Comparison of ENCODE assay signal across 30 cellular contexts in genomic region chr4:19478791-19479190, GRCh38.
DNase-seq lines count a peak whose midpoint lies in the region; ATAC-seq and TF ChIP-seq lines count a peak whose summit lies in the region.
"Had no signal": no experiment of that assay in that cellular context is flagged by ENCODE, and none has a peak within 500 bp of the region (broad histone marks: within the 10 kb centered on the region; RNA-seq: fewer than 3 reads in every experiment).

No MANE protein-coding gene starts in this region.

- H3K9ac ChIP-seq in PC-3 (ENCODE audit: low read length) = no peak overlapping the region

- no peak for TF ChIP-seq EP300 in gastroesophageal sphincter (IDR thresholded peaks at IDR 0.05)

- CTCF ChIA-PET in PC-3 (lab: Charles Lee) = no interaction called here

- H3K4me1 ChIP-seq in PC-3 (ENCODE audit: insufficient read depth, low read length) = peaks cover 9% of the 10 kb centered on the region
- H3K4me1 ChIP-seq in osteoblast (ENCODE audit: insufficient read depth, low read length) = peaks cover 10% of the 10 kb centered on the region
- no peaks in the 10 kb centered on the region for H3K4me1 ChIP-seq in gastroesophageal sphincter
- H3K4me1 ChIP-seq: lower lobe of right lung, SJCRH30, tibial artery, vagina had no signal

- no peak overlapping the region for H3K27ac ChIP-seq in PC-3 (ENCODE audit: low read length)
- H3K27ac ChIP-seq in osteoblast (ENCODE audit: low read depth, low read length) = peak overlapping the region; percentile 9
- no peak overlapping the region for H3K27ac ChIP-seq in gastroesophageal sphincter
- H3K27ac ChIP-seq: epithelial cell of prostate, lower lobe of right lung, SJCRH30, tibial artery, vagina had no signal

- H3K4me3 ChIP-seq in PC-3 (ENCODE audit: low read length) = no peak overlapping the region
- no peak overlapping the region for H3K4me3 ChIP-seq in osteoblast (ENCODE audit: insufficient read depth, low read length)
- H3K4me3 ChIP-seq in gastroesophageal sphincter = no peak overlapping the region
- H3K4me3 ChIP-seq: lower lobe of right lung, mucosa of descending colon, SJCRH30, tibial artery, vagina had no signal

- intact Hi-C loops in PC-3 (cut with micrococcal nuclease) = loop anchor here (5.0 kb wide), 1 partner anchor 171 kb away; no protein-coding TSS in a partner anchor
- intact Hi-C loops in left ventricle myocardium superior (cut with micrococcal nuclease) = no loop called here

- ATAC-seq in PC-3 (peak; percentile 81), HG03442 (IDR thresholded peaks at IDR 0.05; ENCODE audit: unreplicated experiment) (no peak), left ventricle myocardium superior (no peak), GM21367 (IDR thresholded peaks at IDR 0.05; ENCODE audit: unreplicated experiment) (no peak), gastroesophageal sphincter (no peak)
- ATAC-seq: activated T-helper 17 cell treated with anti-CD3 and anti-CD28 coated beads, Interleukin-2, amount 50 U/mL, for 72 hours; HepG2; lower lobe of right lung; mucosa of descending colon; natural killer cell treated with Interleukin-12 subunit alpha and Interleukin-12 subunit beta and Interleukin-15 and Interleukin-18, amount 100 ng/mL, for 72 hours had no signal

- POLR2A ChIA-PET in PC-3 (lab: Charles Lee; ENCODE audit: unreplicated experiment) = no interaction called here

- no peaks in the 10 kb centered on the region for H4K20me1 ChIP-seq in PC-3 (ENCODE audit: low read length)
- H4K20me1 ChIP-seq in osteoblast (ENCODE audit: insufficient read depth, low read length) = no peaks in the 10 kb centered on the region

- H3K9me3 ChIP-seq in PC-3 (ENCODE audit: low read length) (no peaks in the 10 kb centered on the region), osteoblast (ENCODE audit: low read depth, low read length) (no peaks in the 10 kb centered on the region), gastroesophageal sphincter (no peaks in the 10 kb centered on the region)
- H3K9me3 ChIP-seq: lower lobe of right lung, mucosa of descending colon, SJCRH30, tibial artery, vagina had no signal

- no peak for TF ChIP-seq POLR2A in gastroesophageal sphincter (IDR thresholded peaks at IDR 0.05)

- WGBS in gastroesophageal sphincter (ENCODE audit: low coverage in 1 of 2), 2 donors = 94 to 96% methylated on average over 2 of the region's 2 CpGs

- no peak overlapping the region for H2AFZ ChIP-seq in PC-3 (ENCODE audit: low read length)
- H2AFZ ChIP-seq in osteoblast (ENCODE audit: low read length) = no peak overlapping the region

- peak overlapping the region; percentile 65 for H3K4me2 ChIP-seq in PC-3 (ENCODE audit: low read length)
- peak overlapping the region; percentile 11 for H3K4me2 ChIP-seq in osteoblast (ENCODE audit: insufficient read depth, low read length)

- DNase-seq in AG20443 (ENCODE audit: low spot score) = peak; percentile 18
- peak; percentile 53 for DNase-seq in PC-3
- peak; percentile 39 for DNase-seq in fibroblast of gingiva (ENCODE audit: low read depth)
- peak; percentile 55 for DNase-seq in osteoblast (ENCODE audit: insufficient read length, low spot score, missing footprints)
- DNase-seq in left ventricle myocardium superior = no peak
- DNase-seq: activated CD4-positive, alpha-beta T cell treated with anti-CD3 and anti-CD28 coated beads for 4 hours; activated naive CD4-positive, alpha-beta T cell treated with anti-CD3 and anti-CD28 coated beads, Interleukin-2, amount 10 ng/mL, durations not matched to agents 7 days and 5 days; amniotic stem cell; DMS79 treated with DMSO at 0.1 percent for 48 hours; effector memory CD4-positive, alpha-beta T cell; foreskin melanocyte; lower lobe of right lung; mucosa of descending colon; MV-4-11; NCI-H146; NCI-H345; NCI-H69; SJCRH30; stimulated activated CD4-positive, alpha-beta T cell treated with anti-CD3 and anti-CD28 coated beads, Interleukin-15, amount 100 ng/mL, for 24 hours; stimulated activated CD4-positive, alpha-beta T cell treated with anti-CD3 and anti-CD28 coated beads, Interleukin-4, amount 100 ng/mL, for 4 hours; T-helper 9 cell; tibial artery had no signal

- TF ChIP-seq CTCF in PC-3 (conservative IDR thresholded peaks at IDR 0.05; ENCODE audit: low read depth, low read length) = no peak
- TF ChIP-seq CTCF in osteoblast (IDR thresholded peaks at IDR 0.05; ENCODE audit: extremely low read depth, low read depth, low read length) = no peak
- no peak for TF ChIP-seq CTCF in gastroesophageal sphincter (IDR thresholded peaks at IDR 0.05)

- no TSS peak for BruUV-seq in PC-3 (replicated peaks; lab: Mats Ljungman, UMichigan)

- H3K79me2 ChIP-seq in PC-3 (ENCODE audit: low read length) (peaks cover 20% of the 10 kb centered on the region), osteoblast (ENCODE audit: insufficient read depth, low read length) (no peaks in the 10 kb centered on the region)

- no peaks in the 10 kb centered on the region for H3F3A ChIP-seq in PC-3 (ENCODE audit: low read length, unreplicated experiment)

- H3K9me2 ChIP-seq in PC-3 (replicated peaks; ENCODE audit: low read length) = no peaks in the 10 kb centered on the region

- H3K36me3 ChIP-seq in PC-3 (ENCODE audit: low read depth, low read length) = no peaks in the 10 kb centered on the region
- H3K36me3 ChIP-seq in osteoblast (ENCODE audit: insufficient read depth, low read length) = no peaks in the 10 kb centered on the region
- H3K36me3 ChIP-seq in gastroesophageal sphincter = no peaks in the 10 kb centered on the region
- H3K36me3 ChIP-seq: lower lobe of right lung, SJCRH30, tibial artery, vagina had no signal

- H3K27me3 ChIP-seq in PC-3 (ENCODE audit: low read length) (no peaks in the 10 kb centered on the region), osteoblast (ENCODE audit: insufficient read depth, low read length) (no peaks in the 10 kb centered on the region), gastroesophageal sphincter (no peaks in the 10 kb centered on the region)
- H3K27me3 ChIP-seq: SJCRH30, tibial artery, vagina had no signal
